1 cellular context compared by ENCODE assay signal in the genomic region with DNA sequence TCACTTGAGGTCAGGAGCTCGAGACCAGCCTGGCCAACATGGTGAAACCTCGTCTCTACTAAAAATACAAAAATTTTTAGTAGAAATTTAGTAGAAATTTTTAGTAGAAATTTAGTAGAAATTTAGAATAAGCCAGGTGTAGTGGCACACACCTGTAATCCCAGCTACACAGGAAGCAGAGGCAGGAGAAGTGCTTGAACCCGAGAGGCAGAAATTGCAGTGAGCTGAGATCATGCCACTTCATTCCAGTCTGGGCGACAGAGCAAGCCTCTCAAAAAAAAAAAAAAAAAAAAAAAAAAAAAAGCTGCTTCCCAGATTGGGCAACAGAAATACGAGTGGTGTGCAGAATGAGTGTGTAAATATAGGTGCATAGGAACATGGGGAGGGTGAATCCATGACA. TPM values are rescaled to one million over a fixed set of nuclear protein-coding genes. Genes with fewer than 3 reads are reported as not detected.
"Had no signal": no experiment of that assay in that cellular context is flagged by ENCODE, and none has a peak within 500 bp of the region (broad histone marks: within the 10 kb centered on the region; RNA-seq: fewer than 3 reads in every experiment).

No MANE protein-coding gene starts in this region.

RNA-seq across cellular contexts. Expression of a gene that starts 4.5 kb away (rescaled TPM):
- total RNA-seq: HT1080 had no signal
